29 cellular contexts compared by ENCODE assay signal in genomic region chr3:69452295-69452694, GRCh38.
"Had no signal": no experiment of that assay in that cellular context is flagged by ENCODE, and none has a peak within 500 bp of the region (broad histone marks: within the 10 kb centered on the region; RNA-seq: fewer than 3 reads in every experiment).

No MANE protein-coding gene starts in this region.

- H3K36me3 ChIP-seq: breast epithelium, esophagus muscularis mucosa, heart left ventricle had no signal

- H3K27me3 Mint-ChIP-seq: dendritic cell treated with granulocyte-macrophage colony-stimulating factor and Interleukin-4, amounts not matched to agents 40 ng/mL and 50 ng/mL, for 4 days had no signal

- H3K27ac ChIP-seq: breast epithelium, coronary artery, esophagus muscularis mucosa, foreskin keratinocyte had no signal

- H3K4me3 ChIP-seq: breast epithelium, coronary artery, dorsolateral prefrontal cortex, esophagus muscularis mucosa, heart left ventricle had no signal

- H3K9me3 Mint-ChIP-seq: activated CD8-positive, alpha-beta T cell treated with anti-CD3 and anti-CD28 coated beads for 36 hours; activated T-cell treated with anti-CD3 and anti-CD28 coated beads, Interleukin-2, amount 50 U/mL, for 4 hours; activated T-helper 17 cell treated with anti-CD3 and anti-CD28 coated beads, Interleukin-2, amount 50 U/mL, for 72 hours; central memory CD8-positive, alpha-beta T cell; dendritic cell treated with granulocyte-macrophage colony-stimulating factor and Interleukin-4, amounts not matched to agents 40 ng/mL and 50 ng/mL, for 4 days; endodermal cell had no signal

- H3K36me3 Mint-ChIP-seq: activated naive CD8-positive, alpha-beta T cell had no signal

- H3K4me1 Mint-ChIP-seq: activated T-helper 17 cell treated with anti-CD3 and anti-CD28 coated beads, Interleukin-2, amount 50 U/mL, for 72 hours; central memory CD8-positive, alpha-beta T cell; endodermal cell had no signal

- ATAC-seq: activated CD8-positive, alpha-beta T cell treated with anti-CD3 and anti-CD28 coated beads for 36 hours; activated T-cell treated with anti-CD3 and anti-CD28 coated beads, Interleukin-2, amount 50 U/mL, for 4 hours; activated T-helper 17 cell treated with anti-CD3 and anti-CD28 coated beads, Interleukin-2, amount 50 U/mL, for 72 hours had no signal

- H3K4me3 Mint-ChIP-seq: activated CD8-positive, alpha-beta T cell treated with anti-CD3 and anti-CD28 coated beads for 36 hours; activated naive CD8-positive, alpha-beta T cell; activated T-cell treated with anti-CD3 and anti-CD28 coated beads, Interleukin-2, amount 50 U/mL, for 4 hours; activated T-helper 17 cell treated with anti-CD3 and anti-CD28 coated beads, Interleukin-2, amount 50 U/mL, for 72 hours; central memory CD8-positive, alpha-beta T cell; dendritic cell treated with granulocyte-macrophage colony-stimulating factor and Interleukin-4, amounts not matched to agents 40 ng/mL and 50 ng/mL, for 4 days; endodermal cell had no signal

- FAIRE-seq: astrocyte had no signal

- H3K4me1 ChIP-seq: breast epithelium, esophagus muscularis mucosa had no signal

- H3K27me3 ChIP-seq: breast epithelium, esophagus muscularis mucosa, foreskin keratinocyte, heart left ventricle had no signal

- H3K27ac Mint-ChIP-seq: activated CD8-positive, alpha-beta T cell treated with anti-CD3 and anti-CD28 coated beads for 36 hours; activated naive CD8-positive, alpha-beta T cell; activated T-helper 17 cell treated with anti-CD3 and anti-CD28 coated beads, Interleukin-2, amount 50 U/mL, for 72 hours; dendritic cell treated with granulocyte-macrophage colony-stimulating factor and Interleukin-4, amounts not matched to agents 40 ng/mL and 50 ng/mL, for 4 days; endodermal cell had no signal

- DNase-seq: activated CD4-positive, alpha-beta T cell treated with anti-CD3 and anti-CD28 coated beads for 1 hour; activated CD4-positive, alpha-beta T cell treated with anti-CD3 and anti-CD28 coated beads for 48 hours; activated CD4-positive, alpha-beta T cell treated with anti-CD3 and anti-CD28 coated beads, Interleukin-2, amount 50 U/mL, for 1 hour; activated CD4-positive, alpha-beta T cell treated with anti-CD3 and anti-CD28 coated beads, Interleukin-2, amount 50 U/mL, for 48 hours; activated CD4-positive, CD25-positive, alpha-beta regulatory T cell; activated CD8-positive, alpha-beta memory T cell treated with anti-CD3 and anti-CD28 coated beads for 24 hours; activated CD8-positive, alpha-beta T cell treated with anti-CD3 and anti-CD28 coated beads for 36 hours; activated effector memory CD4-positive, alpha-beta T cell treated with Interleukin-2 at 50 U/mL for 16 hours; activated gamma-delta T cell treated with Interleukin-2 at 50 U/mL for 16 hours; activated naive CD4-positive, alpha-beta T cell treated with anti-CD3 and anti-CD28 coated beads, Interleukin-2, amount 50 U/mL, for 16 hours; activated naive CD4-positive, alpha-beta T cell treated with Interleukin-2 at 50 U/mL for 16 hours; activated T-cell treated with anti-CD3 and anti-CD28 coated beads, Interleukin-2, amount 50 U/mL, for 4 hours; amniotic stem cell; anterior cingulate cortex; dorsolateral prefrontal cortex; effector memory CD4-positive, alpha-beta T cell; endodermal cell; erythroblast; foreskin keratinocyte; heart left ventricle; T-helper 2 cell had no signal

- H3K9me3 ChIP-seq: breast epithelium, esophagus muscularis mucosa, heart left ventricle had no signal
